ENCODE assay signal across 15 cellular contexts in the genomic region with DNA sequence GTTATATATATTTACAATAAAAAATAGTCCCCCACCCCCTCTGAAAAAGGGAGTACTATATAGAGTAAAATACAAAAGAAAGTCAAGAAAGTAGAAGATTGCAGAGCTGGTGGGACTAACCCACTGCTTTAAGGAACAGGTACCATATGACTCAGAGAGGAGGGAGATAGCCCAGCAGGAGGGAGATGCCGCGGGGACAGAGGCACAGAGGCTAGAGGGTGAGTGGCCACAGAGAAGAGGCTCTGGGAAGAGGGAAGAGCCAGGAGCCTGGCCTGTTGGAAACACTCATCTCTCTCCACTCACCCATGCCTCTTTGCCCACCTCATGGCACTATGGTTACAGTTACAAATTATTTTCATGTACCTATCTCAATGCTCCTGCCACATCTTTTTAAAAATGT. TPM values are rescaled to one million over a fixed set of nuclear protein-coding genes. Genes with fewer than 3 reads are reported as not detected.
"Had no signal": no experiment of that assay in that cellular context is flagged by ENCODE, and none has a peak within 500 bp of the region (broad histone marks: within the 10 kb centered on the region; RNA-seq: fewer than 3 reads in every experiment).

No MANE protein-coding gene starts in this region.

- H3K27me3 ChIP-seq: tibial nerve, vagina had no signal

- H3K36me3 ChIP-seq: tibial nerve, vagina had no signal

- H3K4me3 Mint-ChIP-seq: activated naive CD4-positive, alpha-beta T cell treated with anti-CD3 and anti-CD28 coated beads for 36 hours; natural killer cell treated with Interleukin-12 subunit alpha and Interleukin-12 subunit beta and Interleukin-15 and Interleukin-18, amount 100 ng/mL, for 72 hours had no signal

- H3K9me3 Mint-ChIP-seq: activated naive CD4-positive, alpha-beta T cell treated with anti-CD3 and anti-CD28 coated beads for 36 hours; natural killer cell treated with Interleukin-12 subunit alpha and Interleukin-12 subunit beta and Interleukin-15 and Interleukin-18, amount 100 ng/mL, for 72 hours had no signal

- FAIRE-seq: islet of Langerhans had no signal

- ATAC-seq: left lobe of liver; natural killer cell treated with Interleukin-12 subunit alpha and Interleukin-12 subunit beta and Interleukin-15 and Interleukin-18, amount 100 ng/mL, for 72 hours had no signal

- H3K27ac ChIP-seq: tibial nerve, vagina had no signal

- H3K36me3 Mint-ChIP-seq: natural killer cell treated with Interleukin-12 subunit alpha and Interleukin-12 subunit beta and Interleukin-15 and Interleukin-18, amount 100 ng/mL, for 72 hours had no signal

- DNase-seq: activated CD4-positive, alpha-beta T cell treated with anti-CD3 and anti-CD28 coated beads for 1 hour; activated CD4-positive, alpha-beta T cell treated with anti-CD3 and anti-CD28 coated beads, Interleukin-2, amount 50 U/mL, for 48 hours; activated naive CD4-positive, alpha-beta T cell treated with anti-CD3 and anti-CD28 coated beads for 36 hours; central memory CD4-positive, alpha-beta T cell; dermis blood vessel endothelial cell; foreskin fibroblast; mammary epithelial cell; stimulated activated CD4-positive, alpha-beta T cell treated with anti-CD3 and anti-CD28 coated beads, Interleukin-15, amount 100 ng/mL, for 24 hours; stimulated activated CD4-positive, alpha-beta T cell treated with anti-CD3 and anti-CD28 coated beads, Interleukin-4, amount 100 ng/mL, for 24 hours had no signal

- H3K9me3 ChIP-seq: tibial nerve, vagina had no signal

- H3K4me3 ChIP-seq: tibial nerve, vagina had no signal

- H3K27ac Mint-ChIP-seq: activated naive CD4-positive, alpha-beta T cell treated with anti-CD3 and anti-CD28 coated beads for 36 hours had no signal

RNA-seq across cellular contexts. Expression of a gene that starts 53.6 kb away (rescaled TPM):
- total RNA-seq: activated naive CD4-positive, alpha-beta T cell treated with anti-CD3 and anti-CD28 coated beads for 36 hours; mammary epithelial cell; natural killer cell treated with Interleukin-12 subunit alpha and Interleukin-12 subunit beta and Interleukin-15 and Interleukin-18, amount 100 ng/mL, for 72 hours; osteoblast had no signal
- polyA plus RNA-seq: mammary epithelial cell had no signal
